1 cellular context compared by ENCODE assay signal in genomic region chr17:75632863-75633483, GRCh38.
TF ChIP-seq lines count a peak whose summit lies in the region.

SMIM5 (plus strand) TSS chr17:75633434; CDS start chr17:75640202, 6,768 bp downstream.

TF ChIP-seq in WTC11, 78 proteins besides CTCF, POLR2A, EP300 and RAD21 (continued from another document):
- peak; percentile 44; the same call in 1 of the 2 replicates for TF ChIP-seq MAX (CRISPR knock-in tag; IDR thresholded peaks at IDR 0.05)
- no peak for TF ChIP-seq MLX (CRISPR knock-in tag; IDR thresholded peaks at IDR 0.05)
- no peak for TF ChIP-seq ZNF219 (CRISPR knock-in tag; IDR thresholded peaks at IDR 0.05; ENCODE audit: borderline replicate concordance)
- TF ChIP-seq ZBTB43 (CRISPR knock-in tag; IDR thresholded peaks at IDR 0.05), result no peak
- TF ChIP-seq ZNF263 (CRISPR knock-in tag; IDR thresholded peaks at IDR 0.05; ENCODE audit: low read depth), result no peak
- TF ChIP-seq TP53 (CRISPR knock-in tag; IDR thresholded peaks at IDR 0.05), result no peak
- no peak for TF ChIP-seq ZNF317 (CRISPR knock-in tag; IDR thresholded peaks at IDR 0.05; ENCODE audit: borderline replicate concordance, low read depth)
- no peak for TF ChIP-seq ZNF281 (CRISPR knock-in tag; IDR thresholded peaks at IDR 0.05)
- TF ChIP-seq ARID4B (CRISPR knock-in tag; IDR thresholded peaks at IDR 0.05; ENCODE audit: borderline replicate concordance), result no peak
- no peak for TF ChIP-seq IRF2 (CRISPR knock-in tag; IDR thresholded peaks at IDR 0.05; ENCODE audit: borderline replicate concordance, low read depth)
